ENCODE assay signal across 22 cellular contexts in the genomic region with DNA sequence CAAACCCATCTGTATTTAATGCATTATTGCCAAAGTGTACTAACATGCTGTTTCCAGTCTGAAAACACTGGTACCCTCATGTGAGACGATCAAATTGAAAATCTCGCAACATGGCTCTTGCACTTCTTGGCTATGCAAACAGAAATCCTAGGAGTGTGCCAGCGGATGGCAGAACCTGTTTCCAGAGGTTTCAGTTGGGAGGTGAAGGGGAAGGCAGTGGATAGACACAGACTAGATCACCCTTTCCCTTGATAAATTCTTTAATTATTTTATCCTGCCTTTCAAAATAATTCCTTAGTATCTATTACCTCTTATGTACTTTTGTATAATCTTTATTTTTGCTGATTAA.
DNase-seq lines count a peak whose midpoint lies in the region; ATAC-seq and TF ChIP-seq lines count a peak whose summit lies in the region.
"Had no signal": no experiment of that assay in that cellular context is flagged by ENCODE, and none has a peak within 500 bp of the region (broad histone marks: within the 10 kb centered on the region; RNA-seq: fewer than 3 reads in every experiment).

No MANE protein-coding gene starts in this region.

- WGBS in HUES64 = 85% methylated on average over 3 of the region's 3 CpGs

- CTCF ChIA-PET in PC-3 (lab: Charles Lee) = no interaction called here

- no peak overlapping the region for H2AFZ ChIP-seq in PC-3 (ENCODE audit: low read length)

- H3K9ac ChIP-seq in HUES64 (ENCODE audit: low read depth, low read length) (no peak overlapping the region), PC-3 (ENCODE audit: low read length) (no peak overlapping the region)

- H3K27me3 ChIP-seq in HUES64 (ENCODE audit: insufficient read depth, low read length) (no peaks in the 10 kb centered on the region), left lung (no peaks in the 10 kb centered on the region), PC-3 (ENCODE audit: low read length) (no peaks in the 10 kb centered on the region)
- H3K27me3 ChIP-seq: transverse colon had no signal

- no TSS peak for BruUV-seq in PC-3 (replicated peaks; lab: Mats Ljungman, UMichigan)

- H3K4me2 ChIP-seq in PC-3 (ENCODE audit: low read length) = no peak overlapping the region

- H3K4me3 ChIP-seq in HUES64 (ENCODE audit: low read length) (no peak overlapping the region), left lung (no peak overlapping the region), PC-3 (ENCODE audit: low read length) (no peak overlapping the region)
- H3K4me3 ChIP-seq: transverse colon had no signal

- ATAC-seq in left lung = peak; percentile 24
- no peak for ATAC-seq in GM21423 (IDR thresholded peaks at IDR 0.05; ENCODE audit: unreplicated experiment)
- no peak for ATAC-seq in GM21528 (IDR thresholded peaks at IDR 0.05; ENCODE audit: low FRiP score, unreplicated experiment)
- no peak for ATAC-seq in PC-3
- ATAC-seq: activated CD4-positive, CD25-positive, alpha-beta regulatory T cell treated with anti-CD3 and anti-CD28 coated beads, Interleukin-2, amount 50 U/mL, for 24 hours; activated CD8-positive, alpha-beta T cell treated with anti-CD3 and anti-CD28 coated beads, Interleukin-2, amount 10 ng/mL, durations not matched to agents 7 days and 5 days; effector memory CD8-positive, alpha-beta T cell; naive thymus-derived CD4-positive, alpha-beta T cell; stimulated activated naive CD8-positive, alpha-beta T cell treated with anti-CD3 and anti-CD28 coated beads, Interleukin-15, amount 100 ng/mL, for 72 hours had no signal

- H3K9me2 ChIP-seq in PC-3 (replicated peaks; ENCODE audit: low read length) = no peaks in the 10 kb centered on the region

- no peaks in the 10 kb centered on the region for H3F3A ChIP-seq in PC-3 (ENCODE audit: low read length, unreplicated experiment)

- DNase-seq in NCI-H1694 treated with DMSO at 0.1 percent for 48 hours (lab: John Stamatoyannopoulos, UW) (peak; percentile 74), left lung (no peak), PC-3 (no peak)
- no peak for DNase-seq in activated CD4-positive, CD25-positive, alpha-beta regulatory T cell (lab: John Stamatoyannopoulos, UW)
- DNase-seq: activated CD8-positive, alpha-beta T cell treated with anti-CD3 and anti-CD28 coated beads, Interleukin-2, amount 10 ng/mL, durations not matched to agents 7 days and 5 days; activated gamma-delta T cell treated with Interleukin-2 at 50 U/mL for 16 hours; CD4-positive, alpha-beta memory T cell; DMS79 treated with DMSO at 0.1 percent for 48 hours; effector memory CD8-positive, alpha-beta T cell; naive thymus-derived CD4-positive, alpha-beta T cell; NCI-H146; NCI-H524; stimulated activated CD4-positive, alpha-beta T cell treated with anti-CD3 and anti-CD28 coated beads, Interleukin-12 subunit alpha, Interleukin-12 subunit beta, amount 100 ng/mL, for 4 hours; stimulated activated naive CD8-positive, alpha-beta T cell treated with anti-CD3 and anti-CD28 coated beads, Interleukin-15, amount 100 ng/mL, for 72 hours; SW 1271; transverse colon had no signal

- H3K9me3 ChIP-seq in HUES64 (ENCODE audit: insufficient read depth, low read depth, low read length) = no peaks in the 10 kb centered on the region
- no peaks in the 10 kb centered on the region for H3K9me3 ChIP-seq in left lung
- H3K9me3 ChIP-seq in PC-3 (ENCODE audit: low read length) = no peaks in the 10 kb centered on the region
- H3K9me3 ChIP-seq: transverse colon had no signal

- intact Hi-C loops in left lung (cut with DNase I) (no loop called here), PC-3 (cut with micrococcal nuclease) (no loop called here)

- TF ChIP-seq CTCF in VCaP (conservative IDR thresholded peaks at IDR 0.05) = no peak
- TF ChIP-seq CTCF in left lung (IDR thresholded peaks at IDR 0.05) = no peak
- no peak for TF ChIP-seq CTCF in PC-3 (conservative IDR thresholded peaks at IDR 0.05; ENCODE audit: low read depth, low read length)

- no peaks in the 10 kb centered on the region for H4K20me1 ChIP-seq in PC-3 (ENCODE audit: low read length)

- H3K4me1 ChIP-seq in HUES64 (ENCODE audit: insufficient read depth, low read length) = peaks cover 35% of the 10 kb centered on the region
- peaks cover 0 to 16% of the 10 kb centered on the region in 2 donors for H3K4me1 ChIP-seq in left lung
- no peaks in the 10 kb centered on the region for H3K4me1 ChIP-seq in PC-3 (ENCODE audit: insufficient read depth, low read length)
- H3K4me1 ChIP-seq: transverse colon had no signal

- POLR2A ChIA-PET in PC-3 (lab: Charles Lee; ENCODE audit: unreplicated experiment) = no interaction called here

- H3K27ac ChIP-seq in HUES64 (ENCODE audit: low read depth, low read length) (0 out of 2 replicates have a peak overlapping the region, but pooled peaks have one; percentile 24), VCaP (peak overlapping the region; percentile 89), left lung (no peak overlapping the region), PC-3 (ENCODE audit: low read length) (no peak overlapping the region)
- H3K27ac ChIP-seq: HL-60, transverse colon had no signal

- H3K79me2 ChIP-seq in PC-3 (ENCODE audit: low read length) = no peaks in the 10 kb centered on the region

- H3K36me3 ChIP-seq in HUES64 (ENCODE audit: insufficient read depth, low read length) (no peaks in the 10 kb centered on the region), left lung (no peaks in the 10 kb centered on the region), PC-3 (ENCODE audit: low read depth, low read length) (no peaks in the 10 kb centered on the region)
- H3K36me3 ChIP-seq: transverse colon had no signal

Comparison
In these comparisons a context has a peak if more than half of its experiments do, and no peak if none do; other contexts are left out.
1. H3K27ac ChIP-seq: peak in HUES64 (single experiment) and VCaP (single experiment); none in left lung (0 of 2) and PC-3 (single experiment).